ENCODE assay signal across 18 cellular contexts in the genomic region with DNA sequence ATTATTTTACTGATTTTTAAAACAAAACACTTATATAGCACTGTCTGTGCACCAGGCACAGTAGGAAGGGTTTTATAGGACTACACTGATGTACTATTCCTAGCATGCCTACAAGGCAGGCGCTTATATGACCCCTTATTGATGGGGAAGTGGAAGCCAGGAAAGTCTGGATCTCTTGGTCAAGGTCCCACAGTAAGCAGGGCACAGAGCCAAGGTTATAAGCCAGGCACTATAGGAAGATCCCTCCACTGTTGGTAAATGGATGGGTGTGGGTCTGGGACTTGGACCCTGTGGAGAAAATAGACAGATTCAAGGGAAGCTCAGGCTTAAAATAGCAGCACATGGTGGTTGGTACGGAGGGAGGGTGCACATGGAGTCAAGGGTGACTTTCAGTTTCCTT. TPM values are rescaled to one million over a fixed set of nuclear protein-coding genes. Genes with fewer than 3 reads are reported as not detected.
A peak's percentile ranks its signal among the peaks of the same experiment; 100 is the strongest.
DNase-seq lines count a peak whose midpoint lies in the region; ATAC-seq, FAIRE-seq and TF ChIP-seq lines count a peak whose summit lies in the region.
"Had no signal": no experiment of that assay in that cellular context is flagged by ENCODE, and none has a peak within 500 bp of the region (broad histone marks: within the 10 kb centered on the region; RNA-seq: fewer than 3 reads in every experiment).

No MANE protein-coding gene starts in this region.

- H3K27ac Mint-ChIP-seq in CD4-positive, alpha-beta T cell = peak overlapping the region; percentile 87
- peak overlapping the region; percentile 67 for H3K27ac Mint-ChIP-seq in activated T-helper 2 cell treated with anti-CD3 and anti-CD28 coated beads, Interferon-gamma antibody, Interleukin-2, Interleukin-4, amounts not matched to agents 10 μg/mL and 5 μg/mL and 100 μg/mL, durations not matched to agents 14 hours and 24 hours and 36 hours

- H3K4me1 Mint-ChIP-seq in CD4-positive, alpha-beta T cell (ENCODE audit: low read depth) = peaks cover 45% of the 10 kb centered on the region
- peaks cover 30% of the 10 kb centered on the region for H3K4me1 Mint-ChIP-seq in activated T-helper 2 cell treated with anti-CD3 and anti-CD28 coated beads, Interferon-gamma antibody, Interleukin-2, Interleukin-4, amounts not matched to agents 10 μg/mL and 5 μg/mL and 100 μg/mL, durations not matched to agents 14 hours and 24 hours and 36 hours (ENCODE audit: low read depth)

- H4K20me1 ChIP-seq in KMS-11 (ENCODE audit: insufficient read depth) = no peaks in the 10 kb centered on the region

- POLR2A ChIA-PET in CD4-positive, alpha-beta T cell (lab: Charles Lee) = interaction anchor here (1.5 kb wide), 1 partner anchor 103 kb away, joined by 5 read pairs; no protein-coding TSS in a partner anchor

- peaks cover 4% of the 10 kb centered on the region; the same call in 1 of the 2 replicates for H3K79me2 ChIP-seq in KMS-11 (ENCODE audit: insufficient read depth, low read depth)

- no peak overlapping the region for H3K27ac ChIP-seq in CD4-positive, alpha-beta T cell (ENCODE audit: low read depth, low read length)
- H3K27ac ChIP-seq in KMS-11 (peak overlapping the region; percentile 83; the same call in 1 of the 2 replicates), spleen (peak overlapping the region in 5 of 8 donors; percentile 15 to 70 (median 23)), pancreas (no peak overlapping the region)
- H3K27ac ChIP-seq: SK-N-MC had no signal

- DNase-seq in CD4-positive, alpha-beta T cell = no peak
- no peak for DNase-seq in activated T-helper 2 cell treated with anti-CD3 and anti-CD28 coated beads, Interferon-gamma antibody, Interleukin-2, Interleukin-4, amounts not matched to agents 10 μg/mL and 5 μg/mL and 100 μg/mL, durations not matched to agents 14 hours and 24 hours and 36 hours (ENCODE audit: low spot score)
- DNase-seq in spleen (no peak), pancreas (no peak), Right ventricle myocardium inferior (ENCODE audit: missing footprints) (no peak), HT-29 (ENCODE audit: low spot score) (no peak)
- DNase-seq: Caco-2; HCEC 1CT; KBM-7; NCI-H1092; NCI-H345; NCI-H526 treated with DMSO at 0.1 percent for 48 hours; NK-92 treated with Interleukin-12 subunit alpha and Interleukin-12 subunit beta, amount 100 ng/mL, for 24 hours; OCI-M1; RPMI8226 had no signal

- no peak for TF ChIP-seq POLR2A in spleen (IDR thresholded peaks at IDR 0.05)

- H3K4me3 ChIP-seq in KMS-11 (IDR thresholded peaks at IDR 0.05; ENCODE audit: insufficient read depth, low read depth, low read length) = no peak overlapping the region
- H3K4me3 ChIP-seq in spleen = no peak overlapping the region
- no peak overlapping the region for H3K4me3 ChIP-seq in pancreas
- H3K4me3 ChIP-seq: SK-N-MC had no signal

- no peaks in the 10 kb centered on the region for H3K9me3 ChIP-seq in CD4-positive, alpha-beta T cell (ENCODE audit: control insufficient read depth, low read length)
- peaks cover 0 to 22% (median 15%) of the 10 kb centered on the region in 8 donors for H3K9me3 ChIP-seq in spleen
- no peaks in the 10 kb centered on the region for H3K9me3 ChIP-seq in pancreas
- H3K9me3 ChIP-seq: Caco-2 had no signal

- ATAC-seq in CD4-positive, alpha-beta T cell (ENCODE audit: poor library complexity) = no peak
- ATAC-seq in pancreas (no peak), Right ventricle myocardium inferior (no peak), GM18502 (IDR thresholded peaks at IDR 0.05; ENCODE audit: poor library complexity, unreplicated experiment) (no peak)

- intact Hi-C loops in CD4-positive, alpha-beta T cell (cut with DNase I, micrococcal nuclease) = loop anchor here in 1 of 2 experiments (5.0 kb wide), 1 partner anchor 88 kb away; no protein-coding TSS in a partner anchor
- intact Hi-C loops in activated T-helper 2 cell treated with anti-CD3 and anti-CD28 coated beads, Interferon-gamma antibody, Interleukin-2, Interleukin-4, amounts not matched to agents 10 μg/mL and 5 μg/mL and 100 μg/mL, durations not matched to agents 14 hours and 24 hours and 36 hours (cut with micrococcal nuclease) = loop anchor here (5.0 kb wide), 1 partner anchor 88 kb away; no protein-coding TSS in a partner anchor
- intact Hi-C loops in spleen (cut with DNase I; ENCODE audit: low total_unique reads) = loop anchor here (5.0 kb wide), 2 partner anchors 318 to 353 kb away; no protein-coding TSS in a partner anchor
- intact Hi-C loops in pancreas (cut with DNase I) = loop anchor here in 1 of 3 donors (5.0 kb wide), 2 partner anchors 98 to 318 kb away; no protein-coding TSS in a partner anchor
- intact Hi-C loops in Right ventricle myocardium inferior (cut with DNase I) = no loop called here

- H3K36me3 ChIP-seq in KMS-11 (ENCODE audit: insufficient read depth) = no peaks in the 10 kb centered on the region
- H3K36me3 ChIP-seq in spleen = no peaks in the 10 kb centered on the region
- no peaks in the 10 kb centered on the region for H3K36me3 ChIP-seq in pancreas

- no peaks in the 10 kb centered on the region for H3K9me3 Mint-ChIP-seq in CD4-positive, alpha-beta T cell
- H3K9me3 Mint-ChIP-seq in activated T-helper 2 cell treated with anti-CD3 and anti-CD28 coated beads, Interferon-gamma antibody, Interleukin-2, Interleukin-4, amounts not matched to agents 10 μg/mL and 5 μg/mL and 100 μg/mL, durations not matched to agents 14 hours and 24 hours and 36 hours = peaks cover 14% of the 10 kb centered on the region

- H2AFZ ChIP-seq in KMS-11 (ENCODE audit: low read depth) = no peak overlapping the region

- H3K4me1 ChIP-seq in KMS-11 (ENCODE audit: low read depth, poor library complexity, severe bottlenecking) = peaks cover 62% of the 10 kb centered on the region
- peaks cover 8 to 59% (median 32%) of the 10 kb centered on the region in 6 donors for H3K4me1 ChIP-seq in spleen
- H3K4me1 ChIP-seq in pancreas = no peaks in the 10 kb centered on the region

- no peaks in the 10 kb centered on the region for H3K27me3 ChIP-seq in CD4-positive, alpha-beta T cell (ENCODE audit: control insufficient read depth, insufficient read depth, low read length)
- no peaks in the 10 kb centered on the region for H3K27me3 ChIP-seq in KMS-11 (ENCODE audit: insufficient read depth, low read depth)
- no peaks in the 10 kb centered on the region for H3K27me3 ChIP-seq in spleen (replicated peaks in 1 of 7)
- H3K27me3 ChIP-seq in pancreas = no peaks in the 10 kb centered on the region

- H3K4me3 Mint-ChIP-seq in CD4-positive, alpha-beta T cell = no peak overlapping the region
- no peak overlapping the region for H3K4me3 Mint-ChIP-seq in activated T-helper 2 cell treated with anti-CD3 and anti-CD28 coated beads, Interferon-gamma antibody, Interleukin-2, Interleukin-4, amounts not matched to agents 10 μg/mL and 5 μg/mL and 100 μg/mL, durations not matched to agents 14 hours and 24 hours and 36 hours (ENCODE audit: low read depth)

- H3K36me3 Mint-ChIP-seq in CD4-positive, alpha-beta T cell (ENCODE audit: low read depth) = no peaks in the 10 kb centered on the region
- peaks cover 14% of the 10 kb centered on the region for H3K36me3 Mint-ChIP-seq in activated T-helper 2 cell treated with anti-CD3 and anti-CD28 coated beads, Interferon-gamma antibody, Interleukin-2, Interleukin-4, amounts not matched to agents 10 μg/mL and 5 μg/mL and 100 μg/mL, durations not matched to agents 14 hours and 24 hours and 36 hours (ENCODE audit: low read depth)

- no peaks in the 10 kb centered on the region for H3K27me3 Mint-ChIP-seq in CD4-positive, alpha-beta T cell
- H3K27me3 Mint-ChIP-seq in activated T-helper 2 cell treated with anti-CD3 and anti-CD28 coated beads, Interferon-gamma antibody, Interleukin-2, Interleukin-4, amounts not matched to agents 10 μg/mL and 5 μg/mL and 100 μg/mL, durations not matched to agents 14 hours and 24 hours and 36 hours (ENCODE audit: low read depth) = no peaks in the 10 kb centered on the region

- TF ChIP-seq CTCF in CD4-positive, alpha-beta T cell (IDR thresholded peaks at IDR 0.05) = no peak
- TF ChIP-seq CTCF in KMS-11 (conservative IDR thresholded peaks at IDR 0.05; ENCODE audit: low read depth, low read length) = no peak
- TF ChIP-seq CTCF in spleen (IDR thresholded peaks at IDR 0.05 in 8 of 11, conservative IDR thresholded peaks at IDR 0.05 in 3 of 11) = no peak
- TF ChIP-seq CTCF in pancreas (IDR thresholded peaks at IDR 0.05) = no peak

- no peak for FAIRE-seq in pancreas (lab: Jason Lieb, UNC)

- peak overlapping the region; percentile 26; the same call in 1 of the 2 replicates for H3K4me2 ChIP-seq in KMS-11

- 67 to 86% (median 73%) methylated on average over 2 of the region's 2 CpGs for WGBS in spleen, 5 donors
- 90 to 93% methylated on average over 2 of the region's 2 CpGs for WGBS in pancreas, 2 donors

- CTCF ChIA-PET in CD4-positive, alpha-beta T cell (lab: Charles Lee) = no interaction called here

- no peak overlapping the region for H3K9ac ChIP-seq in KMS-11

RNA-seq across cellular contexts. Expression of a gene that starts 59.1 kb away (rescaled TPM):
- 1 to 10 TPM in 1 of 2 experiments, under 1 TPM in 1; 0.92 to 1.5 TPM for total RNA-seq in CD4-positive, alpha-beta T cell
- total RNA-seq in activated T-helper 2 cell treated with anti-CD3 and anti-CD28 coated beads, Interferon-gamma antibody, Interleukin-2, Interleukin-4, amounts not matched to agents 10 μg/mL and 5 μg/mL and 100 μg/mL, durations not matched to agents 14 hours and 24 hours and 36 hours = 7.1 and 9.6 TPM in 2 replicates
- total RNA-seq in spleen (100 to 1,000 TPM; 111 to 277 (median 161) TPM), pancreas (10 to 100 TPM in 1 of 6 donors, 1 to 10 TPM in 5; 3.7 to 23.6 (median 6.8) TPM), Right ventricle myocardium inferior (6.9 TPM)
- polyA plus RNA-seq in spleen (10 to 100 TPM; 57.1 to 83.2 (median 61.9) TPM), pancreas (10 to 100 TPM; 10.5 to 11.6 TPM)
- 1.6 and 3.0 TPM in 2 replicates for total RNA-seq in HT-29 (2014; rRNA removed; shearing (Covaris generic))

Comparison
In these comparisons a context has a peak if more than half of its experiments do, and no peak if none do; other contexts are left out.
1. H3K27ac ChIP-seq: peak in KMS-11 (single experiment) and spleen (5 of 8); none in CD4-positive, alpha-beta T cell (single experiment) and pancreas (0 of 4).
2. RNA of a gene that starts 59.1 kb away (total RNA-seq): 111 to 277 TPM in spleen; 3.7 to 23.6 TPM in pancreas, 7.1 to 9.6 TPM in activated T-helper 2 cell treated with anti-CD3 and anti-CD28 coated beads, Interferon-gamma antibody, Interleukin-2, Interleukin-4, amounts not matched to agents 10 μg/mL and 5 μg/mL and 100 μg/mL, durations not matched to agents 14 hours and 24 hours and 36 hours, 6.9 TPM in Right ventricle myocardium inferior (single experiment), 1.6 to 3.0 TPM in HT-29 and 0.92 to 1.5 TPM in CD4-positive, alpha-beta T cell; every median in the first group is over 4 times any median in the second.